ENCODE assay signal across 11 cellular contexts in genomic region chr9:92911496-92912475, GRCh38. TPM values are rescaled to one million over a fixed set of nuclear protein-coding genes. Genes with fewer than 3 reads are reported as not detected.
A peak's percentile ranks its signal among the peaks of the same experiment; 100 is the strongest.
DNase-seq lines count a peak whose midpoint lies in the region; ATAC-seq, FAIRE-seq and TF ChIP-seq lines count a peak whose summit lies in the region.
"Had no signal": no experiment of that assay in that cellular context is flagged by ENCODE, and none has a peak within 500 bp of the region (broad histone marks: within the 10 kb centered on the region; RNA-seq: fewer than 3 reads in every experiment).

No MANE protein-coding gene starts in this region.

- H3K27me3 Mint-ChIP-seq in activated T-helper 17 cell treated with anti-CD3 and anti-CD28 coated beads, Interleukin-2, amount 50 U/mL, for 72 hours = peaks cover 3% of the 10 kb centered on the region
- H3K27me3 Mint-ChIP-seq: activated CD4-positive, alpha-beta T cell treated with anti-CD3 and anti-CD28 coated beads for 36 hours had no signal

- DNase-seq in H54 (ENCODE audit: insufficient read length, low spot score) = no peak
- peak; percentile 69 for DNase-seq in NCI-H345 (lab: John Stamatoyannopoulos, UW)
- DNase-seq in choroid plexus epithelial cell (ENCODE audit: low read depth) = peak; percentile 62
- DNase-seq in omental fat pad (ENCODE audit: low spot score) = no peak
- no peak for DNase-seq in GM12891 (ENCODE audit: insufficient read length, low spot score)
- DNase-seq: activated CD4-positive, alpha-beta T cell treated with anti-CD3 and anti-CD28 coated beads for 36 hours; brain microvascular endothelial cell; retina had no signal

- H3K27ac Mint-ChIP-seq in activated T-helper 17 cell treated with anti-CD3 and anti-CD28 coated beads, Interleukin-2, amount 50 U/mL, for 72 hours = no peak overlapping the region
- H3K27ac Mint-ChIP-seq: activated CD4-positive, alpha-beta T cell treated with anti-CD3 and anti-CD28 coated beads for 36 hours; activated T-helper 2 cell treated with anti-CD3 and anti-CD28 coated beads, Interferon-gamma antibody, Interleukin-2, Interleukin-4, amounts not matched to agents 10 μg/mL and 5 μg/mL and 100 μg/mL, durations not matched to agents 14 hours and 24 hours and 36 hours had no signal

- TF ChIP-seq CTCF in choroid plexus epithelial cell (conservative IDR thresholded peaks at IDR 0.05; ENCODE audit: low read depth, low read length) (no peak), omental fat pad (IDR thresholded peaks at IDR 0.05) (no peak)

- no peaks in the 10 kb centered on the region for H3K36me3 Mint-ChIP-seq in activated T-helper 17 cell treated with anti-CD3 and anti-CD28 coated beads, Interleukin-2, amount 50 U/mL, for 72 hours (ENCODE audit: low read depth)

- TF ChIP-seq POLR2A in H54 (IDR thresholded peaks at IDR 0.05; ENCODE audit: low read depth, low read length) = no peak
- no peak for TF ChIP-seq POLR2A in GM12891 (IDR thresholded peaks at IDR 0.05; ENCODE audit: low read depth, low read length)

- no peak overlapping the region for H3K4me3 Mint-ChIP-seq in activated T-helper 17 cell treated with anti-CD3 and anti-CD28 coated beads, Interleukin-2, amount 50 U/mL, for 72 hours
- H3K4me3 Mint-ChIP-seq: activated CD4-positive, alpha-beta T cell treated with anti-CD3 and anti-CD28 coated beads for 36 hours had no signal

- peak; percentile 65 for ATAC-seq in omental fat pad (ENCODE audit: low FRiP score)
- ATAC-seq in activated T-helper 17 cell treated with anti-CD3 and anti-CD28 coated beads, Interleukin-2, amount 50 U/mL, for 72 hours (replicated peaks) = no peak
- ATAC-seq in GM21576 (IDR thresholded peaks at IDR 0.05; ENCODE audit: unreplicated experiment) = no peak
- ATAC-seq: activated CD4-positive, alpha-beta T cell treated with anti-CD3 and anti-CD28 coated beads for 36 hours had no signal

- FAIRE-seq in H54 (lab: Jason Lieb, UNC) = peak; percentile 15
- FAIRE-seq in GM12891 (lab: Jason Lieb, UNC) = no peak

- H3K4me1 Mint-ChIP-seq in activated T-helper 17 cell treated with anti-CD3 and anti-CD28 coated beads, Interleukin-2, amount 50 U/mL, for 72 hours = no peaks in the 10 kb centered on the region

- no peak overlapping the region for H3K4me3 ChIP-seq in choroid plexus epithelial cell (ENCODE audit: low read depth, low read length)

- H3K9me3 Mint-ChIP-seq in activated T-helper 17 cell treated with anti-CD3 and anti-CD28 coated beads, Interleukin-2, amount 50 U/mL, for 72 hours = no peaks in the 10 kb centered on the region
- H3K9me3 Mint-ChIP-seq: activated T-helper 2 cell treated with anti-CD3 and anti-CD28 coated beads, Interferon-gamma antibody, Interleukin-2, Interleukin-4, amounts not matched to agents 10 μg/mL and 5 μg/mL and 100 μg/mL, durations not matched to agents 14 hours and 24 hours and 36 hours had no signal

TF ChIP-seq in GM12891, 5 proteins besides CTCF, POLR2A, EP300 and RAD21:
- TF ChIP-seq PAX5 (IDR thresholded peaks at IDR 0.05; ENCODE audit: insufficient read depth, low read length, severe bottlenecking) = no peak
- TF ChIP-seq POLR2AphosphoS5 (IDR thresholded peaks at IDR 0.05; ENCODE audit: low read depth, low read length) = no peak
- TF ChIP-seq SPI1 (IDR thresholded peaks at IDR 0.05; ENCODE audit: low read depth, low read length) = no peak
- TF ChIP-seq TAF1 (IDR thresholded peaks at IDR 0.05; ENCODE audit: low read depth, low read length) = no peak
- TF ChIP-seq POU2F2 (IDR thresholded peaks at IDR 0.05; ENCODE audit: low read depth, low read length) = no peak

RNA-seq across cellular contexts. Expression of gene ZNF484, which starts 33.9 kb away (rescaled TPM):
- 10 to 100 TPM in 2 of 4 donors, 1 to 10 TPM in 2; 8.3 to 19.4 (median 11.5) TPM for total RNA-seq in omental fat pad
- 10 to 100 TPM in 1 of 2 donors, 1 to 10 TPM in 1; 9.9 to 17.0 TPM for total RNA-seq in activated T-helper 17 cell treated with anti-CD3 and anti-CD28 coated beads, Interleukin-2, amount 50 U/mL, for 72 hours
- 1.2 TPM for polyA plus RNA-seq in GM12891 (2012; ENCODE audit: low read depth, missing spikeins)

RNA-seq across cellular contexts. Expression of gene FGD3, which starts 35.5 kb away (rescaled TPM):
- 10 to 100 TPM in 2 of 4 donors, 1 to 10 TPM in 2; 5.4 to 26.5 (median 8.9) TPM for total RNA-seq in omental fat pad
- total RNA-seq in activated T-helper 17 cell treated with anti-CD3 and anti-CD28 coated beads, Interleukin-2, amount 50 U/mL, for 72 hours = 10 to 100 TPM; 70.6 to 80.2 TPM
- 12.6 TPM for polyA plus RNA-seq in GM12891 (2012; ENCODE audit: low read depth, missing spikeins)

Comparison
In these comparisons a context has a peak if more than half of its experiments do, and no peak if none do; other contexts are left out.
1. DNase-seq: peak in NCI-H345 (single experiment) and choroid plexus epithelial cell (single experiment); none in H54 (single experiment), omental fat pad (single experiment) and GM12891 (single experiment).